ENCODE assay signal across 15 cellular contexts in genomic region chr1:72442251-72442650, GRCh38.
A peak's percentile ranks its signal among the peaks of the same experiment; 100 is the strongest.
DNase-seq lines count a peak whose midpoint lies in the region; ATAC-seq and TF ChIP-seq lines count a peak whose summit lies in the region.
"Had no signal": no experiment of that assay in that cellular context is flagged by ENCODE, and none has a peak within 500 bp of the region (broad histone marks: within the 10 kb centered on the region; RNA-seq: fewer than 3 reads in every experiment).

No MANE protein-coding gene starts in this region.

- H3K27me3 ChIP-seq in osteoblast (ENCODE audit: insufficient read depth, low read length) = no peaks in the 10 kb centered on the region
- H3K27me3 ChIP-seq: SJCRH30 had no signal

- H3K79me2 ChIP-seq in osteoblast (ENCODE audit: insufficient read depth, low read length) = no peaks in the 10 kb centered on the region

- H3K4me1 Mint-ChIP-seq in activated T-cell treated with anti-CD3 and anti-CD28 coated beads, Interleukin-2, amount 50 U/mL, for 24 hours (ENCODE audit: low read depth) = no peaks in the 10 kb centered on the region
- no peaks in the 10 kb centered on the region for H3K4me1 Mint-ChIP-seq in stimulated activated effector memory CD8-positive, alpha-beta T cell treated with anti-CD3 and anti-CD28 coated beads, Interleukin-12 subunit alpha, Interleukin-12 subunit beta, amount 100 ng/mL, for 72 hours

- no peak for ATAC-seq in stimulated activated effector memory CD8-positive, alpha-beta T cell treated with anti-CD3 and anti-CD28 coated beads, Interleukin-12 subunit alpha, Interleukin-12 subunit beta, amount 100 ng/mL, for 72 hours

- H2AFZ ChIP-seq in osteoblast (ENCODE audit: low read length) = no peak overlapping the region

- H3K9me3 Mint-ChIP-seq in activated T-cell treated with anti-CD3 and anti-CD28 coated beads, Interleukin-2, amount 50 U/mL, for 24 hours = peaks cover 5% of the 10 kb centered on the region
- H3K9me3 Mint-ChIP-seq in stimulated activated effector memory CD8-positive, alpha-beta T cell treated with anti-CD3 and anti-CD28 coated beads, Interleukin-12 subunit alpha, Interleukin-12 subunit beta, amount 100 ng/mL, for 72 hours = peaks cover 9% of the 10 kb centered on the region

- H3K27ac ChIP-seq in osteoblast (ENCODE audit: low read depth, low read length) = no peak overlapping the region
- H3K27ac ChIP-seq: C4-2B, RWPE1, SJCRH30 had no signal

- no peaks in the 10 kb centered on the region for H4K20me1 ChIP-seq in osteoblast (ENCODE audit: insufficient read depth, low read length)

- H3K9me3 ChIP-seq in osteoblast (ENCODE audit: low read depth, low read length) = no peaks in the 10 kb centered on the region
- H3K9me3 ChIP-seq: SJCRH30 had no signal

- H3K4me3 Mint-ChIP-seq in activated T-cell treated with anti-CD3 and anti-CD28 coated beads, Interleukin-2, amount 50 U/mL, for 24 hours = no peak overlapping the region
- no peak overlapping the region for H3K4me3 Mint-ChIP-seq in stimulated activated effector memory CD8-positive, alpha-beta T cell treated with anti-CD3 and anti-CD28 coated beads, Interleukin-12 subunit alpha, Interleukin-12 subunit beta, amount 100 ng/mL, for 72 hours

- TF ChIP-seq CTCF in choroid plexus epithelial cell (conservative IDR thresholded peaks at IDR 0.05; ENCODE audit: low read depth, low read length) (no peak), osteoblast (IDR thresholded peaks at IDR 0.05; ENCODE audit: extremely low read depth, low read depth, low read length) (no peak)

- H3K4me1 ChIP-seq in osteoblast (ENCODE audit: insufficient read depth, low read length) = peaks cover 25% of the 10 kb centered on the region
- H3K4me1 ChIP-seq: SJCRH30 had no signal

- no peak overlapping the region for H3K4me2 ChIP-seq in osteoblast (ENCODE audit: insufficient read depth, low read length)

- DNase-seq in EH (ENCODE audit: low read depth) = peak; percentile 56
- peak; percentile 14 for DNase-seq in LHCN-M2 (ENCODE audit: low read depth)
- peak; percentile 5 for DNase-seq in choroid plexus epithelial cell (ENCODE audit: low read depth)
- peak; percentile 10 for DNase-seq in kidney glomerular epithelial cell (lab: John Stamatoyannopoulos, UW)
- DNase-seq in osteoblast (ENCODE audit: insufficient read length, low spot score, missing footprints) = no peak
- DNase-seq in AG08395 (ENCODE audit: low spot score) = no peak
- DNase-seq in activated T-cell treated with anti-CD3 and anti-CD28 coated beads, Interleukin-2, amount 50 U/mL, for 24 hours = no peak
- DNase-seq in stimulated activated effector memory CD8-positive, alpha-beta T cell treated with anti-CD3 and anti-CD28 coated beads, Interleukin-12 subunit alpha, Interleukin-12 subunit beta, amount 100 ng/mL, for 72 hours (ENCODE audit: low spot score in 2 of 2) = no peak
- DNase-seq: DMS 273 treated with DMSO at 0.1 percent for 48 hours, MV-4-11, NCI-H1930, NCI-H748 treated with DMSO at 0.1 percent for 48 hours, SJCRH30 had no signal

- no peak overlapping the region for H3K4me3 ChIP-seq in choroid plexus epithelial cell (ENCODE audit: low read depth, low read length)
- no peak overlapping the region for H3K4me3 ChIP-seq in osteoblast (ENCODE audit: insufficient read depth, low read length)
- H3K4me3 ChIP-seq: SJCRH30 had no signal

- H3K27me3 Mint-ChIP-seq in activated T-cell treated with anti-CD3 and anti-CD28 coated beads, Interleukin-2, amount 50 U/mL, for 24 hours = no peaks in the 10 kb centered on the region

- no peaks in the 10 kb centered on the region for H3K36me3 Mint-ChIP-seq in activated T-cell treated with anti-CD3 and anti-CD28 coated beads, Interleukin-2, amount 50 U/mL, for 24 hours (ENCODE audit: low read depth)
- no peaks in the 10 kb centered on the region for H3K36me3 Mint-ChIP-seq in stimulated activated effector memory CD8-positive, alpha-beta T cell treated with anti-CD3 and anti-CD28 coated beads, Interleukin-12 subunit alpha, Interleukin-12 subunit beta, amount 100 ng/mL, for 72 hours

- no peak overlapping the region for H3K27ac Mint-ChIP-seq in activated T-cell treated with anti-CD3 and anti-CD28 coated beads, Interleukin-2, amount 50 U/mL, for 24 hours
- H3K27ac Mint-ChIP-seq in stimulated activated effector memory CD8-positive, alpha-beta T cell treated with anti-CD3 and anti-CD28 coated beads, Interleukin-12 subunit alpha, Interleukin-12 subunit beta, amount 100 ng/mL, for 72 hours = no peak overlapping the region

- H3K36me3 ChIP-seq in osteoblast (ENCODE audit: insufficient read depth, low read length) = no peaks in the 10 kb centered on the region
- H3K36me3 ChIP-seq: SJCRH30 had no signal

Comparison
In these comparisons a context has a peak if more than half of its experiments do, and no peak if none do; other contexts are left out.
1. DNase-seq: peak in EH (single experiment), LHCN-M2 (single experiment), choroid plexus epithelial cell (single experiment) and kidney glomerular epithelial cell (single experiment); none in osteoblast (single experiment), AG08395 (single experiment), activated T-cell treated with anti-CD3 and anti-CD28 coated beads, Interleukin-2, amount 50 U/mL, for 24 hours (single experiment) and stimulated activated effector memory CD8-positive, alpha-beta T cell treated with anti-CD3 and anti-CD28 coated beads, Interleukin-12 subunit alpha, Interleukin-12 subunit beta, amount 100 ng/mL, for 72 hours (0 of 2).